8 cellular contexts compared by ENCODE assay signal in the genomic region with DNA sequence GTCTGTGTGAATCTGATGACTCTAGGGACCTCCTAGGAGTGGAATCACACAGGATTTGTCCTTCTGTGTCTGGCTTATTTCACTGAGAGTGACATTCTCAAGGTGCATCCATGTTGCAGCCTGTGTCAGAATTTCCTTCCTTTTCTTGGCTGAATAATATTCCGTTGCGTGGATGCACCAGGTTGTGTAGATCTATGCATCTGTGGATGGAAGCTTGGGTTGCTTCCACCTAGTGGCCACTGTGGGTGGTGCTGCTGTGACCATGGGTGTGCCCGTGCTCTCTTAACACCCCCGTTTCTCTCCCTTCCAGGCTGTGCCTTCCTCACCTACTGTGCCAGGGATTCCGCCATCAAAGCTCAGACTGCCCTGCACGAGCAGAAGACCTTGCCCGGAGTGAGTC. TPM values are rescaled to one million over a fixed set of nuclear protein-coding genes. Genes with fewer than 3 reads are reported as not detected.
DNase-seq lines count a peak whose midpoint lies in the region; ATAC-seq and TF ChIP-seq lines count a peak whose summit lies in the region.

No MANE protein-coding gene starts in this region.

- peaks cover 0 to 15% (median 4%) of the 10 kb centered on the region in 11 donors for H3K9me3 ChIP-seq in heart right ventricle

- H3K36me3 ChIP-seq in heart right ventricle = no peaks in the 10 kb centered on the region

- H3K4me3 ChIP-seq in heart right ventricle (no peak overlapping the region), epithelial cell of proximal tubule (ENCODE audit: low read depth, low read length) (no peak overlapping the region)

- H3K27ac ChIP-seq in heart right ventricle = no peak overlapping the region

- peaks cover 0 to 32% (median 9%) of the 10 kb centered on the region in 7 donors for H3K27me3 ChIP-seq in heart right ventricle

- no peaks in the 10 kb centered on the region for H3K4me1 ChIP-seq in heart right ventricle

- DNase-seq in heart right ventricle (no peak), left ventricle myocardium superior (no peak), epithelial cell of proximal tubule (ENCODE audit: low read depth) (no peak), NCI-H2081 (lab: John Stamatoyannopoulos, UW) (no peak), NCI-H526 (lab: John Stamatoyannopoulos, UW) (no peak)
- DNase-seq in activated CD4-positive, alpha-beta T cell treated with anti-CD3 and anti-CD28 coated beads for 48 hours = peak; percentile 67
- peak; percentile 37 to 41 for DNase-seq in stimulated activated CD4-positive, alpha-beta T cell treated with anti-CD3 and anti-CD28 coated beads, Interleukin-2, amount 100 ng/mL, for 48 hours

- peak in 7 of 9 donors; percentile 33 to 67 (median 46) for TF ChIP-seq CTCF in heart right ventricle (IDR thresholded peaks at IDR 0.05)
- peak; percentile 64 for TF ChIP-seq CTCF in epithelial cell of proximal tubule (conservative IDR thresholded peaks at IDR 0.05; ENCODE audit: low read depth, low read length)

- intact Hi-C loops in heart right ventricle (cut with DNase I) = no loop called here
- intact Hi-C loops in left ventricle myocardium superior (cut with micrococcal nuclease) = no loop called here

- ATAC-seq in heart right ventricle (no peak), left ventricle myocardium superior (no peak), GM18498 (IDR thresholded peaks at IDR 0.05; ENCODE audit: unreplicated experiment) (no peak)

- WGBS in heart right ventricle, 2 donors = 73 to 78% methylated on average over 7 of the region's 7 CpGs

RNA-seq across cellular contexts. Expression of a gene that starts 26.2 kb away (rescaled TPM):
- total RNA-seq in heart right ventricle (not detected), left ventricle myocardium superior (not detected), epithelial cell of proximal tubule (not detected in 2 replicates)
- polyA plus RNA-seq in heart right ventricle = not detected

Comparison
In these comparisons a context has a peak if more than half of its experiments do, and no peak if none do; other contexts are left out.
1. DNase-seq: peak in activated CD4-positive, alpha-beta T cell treated with anti-CD3 and anti-CD28 coated beads for 48 hours (single experiment) and stimulated activated CD4-positive, alpha-beta T cell treated with anti-CD3 and anti-CD28 coated beads, Interleukin-2, amount 100 ng/mL, for 48 hours (2 of 2); none in heart right ventricle (0 of 2), left ventricle myocardium superior (single experiment), epithelial cell of proximal tubule (single experiment), NCI-H2081 (0 of 2) and NCI-H526 (0 of 2).